ENCODE assay signal across 12 cellular contexts in genomic region chr11:109641549-109641948, GRCh38.
DNase-seq lines count a peak whose midpoint lies in the region; ATAC-seq and TF ChIP-seq lines count a peak whose summit lies in the region.
"Had no signal": no experiment of that assay in that cellular context is flagged by ENCODE, and none has a peak within 500 bp of the region (broad histone marks: within the 10 kb centered on the region; RNA-seq: fewer than 3 reads in every experiment).

No MANE protein-coding gene starts in this region.

- H3K27me3 Mint-ChIP-seq in progenitor cell of endocrine pancreas = peaks cover 6% of the 10 kb centered on the region
- H3K27me3 Mint-ChIP-seq: dendritic cell treated with granulocyte-macrophage colony-stimulating factor and Interleukin-4, amounts not matched to agents 40 ng/mL and 50 ng/mL, for 4 days had no signal

- H3K27ac ChIP-seq in Panc1 (ENCODE audit: low read length) = no peak overlapping the region
- no peak overlapping the region for H3K27ac ChIP-seq in psoas muscle
- H3K27ac ChIP-seq: skin epidermis had no signal

- H3K27ac Mint-ChIP-seq in progenitor cell of endocrine pancreas = no peak overlapping the region
- H3K27ac Mint-ChIP-seq: dendritic cell treated with granulocyte-macrophage colony-stimulating factor and Interleukin-4, amounts not matched to agents 40 ng/mL and 50 ng/mL, for 4 days had no signal

- in situ Hi-C loops in Panc1 (cut with HindIII; ENCODE audit: low pct_unique_long_range_greater_than_20kb, low sequenced_read_pairs) = no loop called here

- H3K36me3 ChIP-seq in H7 (replicated peaks; ENCODE audit: control insufficient read depth, insufficient read depth, low read length) (no peaks in the 10 kb centered on the region), Panc1 (ENCODE audit: control insufficient read depth, insufficient read depth, low read length) (no peaks in the 10 kb centered on the region), psoas muscle (ENCODE audit: insufficient read depth in 1 of 2, low read depth in 1 of 2) (no peaks in the 10 kb centered on the region)
- H3K36me3 ChIP-seq: HAP-1 had no signal

- H3K4me3 Mint-ChIP-seq in progenitor cell of endocrine pancreas (ENCODE audit: low read depth) = no peak overlapping the region
- H3K4me3 Mint-ChIP-seq: dendritic cell treated with granulocyte-macrophage colony-stimulating factor and Interleukin-4, amounts not matched to agents 40 ng/mL and 50 ng/mL, for 4 days had no signal

- no peaks in the 10 kb centered on the region for H3K36me3 Mint-ChIP-seq in progenitor cell of endocrine pancreas (ENCODE audit: insufficient read depth)

- intact Hi-C loops in Panc1 (cut with micrococcal nuclease; ENCODE audit: unreplicated experiment) (no loop called here), psoas muscle (cut with DNase I) (no loop called here), left colon (cut with DNase I, micrococcal nuclease) (no loop called here)

- POLR2A ChIA-PET in Panc1 (lab: Charles Lee) = no interaction called here

- ATAC-seq in Panc1 (no peak), psoas muscle (no peak), HG03378 (IDR thresholded peaks at IDR 0.05; ENCODE audit: unreplicated experiment) (no peak), left colon (no peak)
- ATAC-seq: left lobe of liver had no signal

- no peaks in the 10 kb centered on the region for H3K9me3 ChIP-seq in Panc1 (ENCODE audit: control insufficient read depth, insufficient read depth, low read depth, low read length)
- no peaks in the 10 kb centered on the region for H3K9me3 ChIP-seq in psoas muscle
- H3K9me3 ChIP-seq: HAP-1 had no signal

- no peaks in the 10 kb centered on the region for H3K9me3 Mint-ChIP-seq in progenitor cell of endocrine pancreas (ENCODE audit: low read depth)

- TF ChIP-seq POLR2A in erythroblast (IDR thresholded peaks at IDR 0.05; ENCODE audit: low read length) = no peak

- H3K4me1 ChIP-seq in Panc1 (ENCODE audit: control insufficient read depth, insufficient read depth, low read length) (no peaks in the 10 kb centered on the region), psoas muscle (no peaks in the 10 kb centered on the region)
- H3K4me1 ChIP-seq: HAP-1 had no signal

- DNase-seq in H7 (peak; percentile 19), Panc1 (ENCODE audit: low read depth, low spot score) (no peak), erythroblast (lab: John Stamatoyannopoulos, UW) (peak; percentile 0 to 6), progenitor cell of endocrine pancreas (ENCODE audit: low spot score, unreplicated experiment) (peak; percentile 29), psoas muscle (no peak), NCI-H2196 (lab: John Stamatoyannopoulos, UW; ENCODE audit: unreplicated experiment) (no peak), left colon (no peak)

- CTCF ChIA-PET in Panc1 (lab: Charles Lee) = no interaction called here

- WGBS in psoas muscle, 3 donors = 14 to 21% (median 14%) methylated on average over 9 of the region's 9 CpGs

- H3K27me3 ChIP-seq in H7 (ENCODE audit: control insufficient read depth, insufficient read depth, low read length) (no peaks in the 10 kb centered on the region), Panc1 (ENCODE audit: control insufficient read depth, insufficient read depth, low read length) (no peaks in the 10 kb centered on the region), psoas muscle (ENCODE audit: insufficient read depth in 3 of 3, low read length in 2 of 3) (no peaks in the 10 kb centered on the region)

- no TSS peak for BruUV-seq in Panc1 (replicated peaks; lab: Mats Ljungman, UMichigan)

- H3K4me1 Mint-ChIP-seq in progenitor cell of endocrine pancreas (ENCODE audit: low read depth) = no peaks in the 10 kb centered on the region

- TF ChIP-seq CTCF in Panc1 (IDR thresholded peaks at IDR 0.05) (peak; percentile 18; the same call in 1 of the 2 replicates), progenitor cell of endocrine pancreas (IDR thresholded peaks at IDR 0.05; ENCODE audit: unreplicated experiment) (peak; percentile 44), psoas muscle (IDR thresholded peaks at IDR 0.05) (no peak)

- no peak overlapping the region for H3K4me3 ChIP-seq in H7 (ENCODE audit: insufficient read depth, low read depth, low read length)
- H3K4me3 ChIP-seq in Panc1 (ENCODE audit: low read depth in 2 of 2, low read length in 2 of 2) = no peak overlapping the region
- H3K4me3 ChIP-seq in psoas muscle = no peak overlapping the region
- H3K4me3 ChIP-seq: HAP-1, skin epidermis had no signal

Comparison
In these comparisons a context has a peak if more than half of its experiments do, and no peak if none do; other contexts are left out.
1. DNase-seq: peak in H7 (single experiment), erythroblast (2 of 2) and progenitor cell of endocrine pancreas (single experiment); none in Panc1 (single experiment), psoas muscle (0 of 2), NCI-H2196 (single experiment) and left colon (0 of 2).